Comparison of ENCODE assay signal across 12 cellular contexts in genomic region chr10:1132584-1132983, GRCh38.
"Had no signal": no experiment of that assay in that cellular context is flagged by ENCODE, and none has a peak within 500 bp of the region (broad histone marks: within the 10 kb centered on the region; RNA-seq: fewer than 3 reads in every experiment).

No MANE protein-coding gene starts in this region.

- DNase-seq: activated naive CD4-positive, alpha-beta T cell treated with anti-CD3 and anti-CD28 coated beads, Interleukin-2, amount 10 ng/mL, durations not matched to agents 7 days and 5 days; activated T-cell treated with anti-CD3 and anti-CD28 coated beads for 4 hours; caudate nucleus; cortex of kidney; effector memory CD4-positive, alpha-beta T cell; SJCRH30; stimulated activated CD4-positive, alpha-beta T cell treated with anti-CD3 and anti-CD28 coated beads, Interleukin-4, amount 100 ng/mL, for 24 hours; SW 1271 had no signal

- H3K4me3 ChIP-seq: SJCRH30, tibial nerve had no signal

- H3K9me3 ChIP-seq: SJCRH30 had no signal

- H3K27ac Mint-ChIP-seq: activated naive CD4-positive, alpha-beta T cell treated with anti-CD3 and anti-CD28 coated beads, Interleukin-2, amount 10 ng/mL, durations not matched to agents 7 days and 5 days; T-helper 2 cell treated with Interferon-gamma antibody and Interleukin-4, amounts not matched to agents 5 μg/mL and 100 μg/mL, for 36 hours had no signal

- H3K4me1 ChIP-seq: SJCRH30, tibial nerve had no signal

- ATAC-seq: activated T-helper 17 cell treated with anti-CD3 and anti-CD28 coated beads, Interleukin-2, amount 50 U/mL, for 72 hours had no signal

- H3K27me3 ChIP-seq: SJCRH30, tibial nerve had no signal

- H3K27me3 Mint-ChIP-seq: activated T-helper 17 cell treated with anti-CD3 and anti-CD28 coated beads, Interleukin-2, amount 50 U/mL, for 72 hours had no signal

- H3K4me3 Mint-ChIP-seq: activated naive CD4-positive, alpha-beta T cell treated with anti-CD3 and anti-CD28 coated beads, Interleukin-2, amount 10 ng/mL, durations not matched to agents 7 days and 5 days; activated T-helper 17 cell treated with anti-CD3 and anti-CD28 coated beads, Interleukin-2, amount 50 U/mL, for 72 hours; T-helper 2 cell treated with Interferon-gamma antibody and Interleukin-4, amounts not matched to agents 5 μg/mL and 100 μg/mL, for 36 hours had no signal

- H3K36me3 ChIP-seq: SJCRH30 had no signal

- H3K9me3 Mint-ChIP-seq: activated naive CD4-positive, alpha-beta T cell treated with anti-CD3 and anti-CD28 coated beads, Interleukin-2, amount 10 ng/mL, durations not matched to agents 7 days and 5 days; activated T-helper 17 cell treated with anti-CD3 and anti-CD28 coated beads, Interleukin-2, amount 50 U/mL, for 72 hours; T-helper 2 cell treated with Interferon-gamma antibody and Interleukin-4, amounts not matched to agents 5 μg/mL and 100 μg/mL, for 36 hours had no signal

- H3K27ac ChIP-seq: epithelial cell of prostate, SJCRH30, tibial nerve had no signal
